8 cellular contexts compared by ENCODE assay signal in the genomic region with DNA sequence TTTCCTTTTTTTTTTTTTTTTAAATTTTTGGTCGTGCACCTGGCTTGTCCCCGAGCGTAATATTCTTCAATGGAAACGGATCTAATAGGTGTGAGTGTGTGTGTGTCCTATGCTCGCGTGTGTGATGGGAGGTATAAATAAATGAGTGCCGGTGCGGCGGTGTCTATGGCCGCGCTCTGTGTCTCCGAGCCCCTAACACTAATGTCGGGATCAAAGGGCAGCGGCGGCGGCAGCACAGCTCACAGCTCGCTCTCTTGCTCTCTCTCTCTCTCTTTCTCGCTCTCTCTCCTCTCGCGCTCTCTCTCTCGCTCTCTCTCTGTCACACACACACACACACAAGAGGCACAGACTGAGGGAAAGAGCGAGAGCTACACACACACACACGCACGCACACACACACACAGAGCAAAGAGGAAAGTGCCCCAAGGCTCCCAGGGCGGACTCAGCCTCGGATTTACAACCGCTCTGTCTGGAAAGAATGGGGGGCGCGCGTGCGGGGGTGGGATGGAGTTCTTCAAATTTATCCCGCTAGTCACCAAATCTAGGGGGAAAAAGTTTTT. TPM values are rescaled to one million over a fixed set of nuclear protein-coding genes. Genes with fewer than 3 reads are reported as not detected.
DNase-seq lines count a peak whose midpoint lies in the region; ATAC-seq lines count a peak whose summit lies in the region.

A gene with protein sequence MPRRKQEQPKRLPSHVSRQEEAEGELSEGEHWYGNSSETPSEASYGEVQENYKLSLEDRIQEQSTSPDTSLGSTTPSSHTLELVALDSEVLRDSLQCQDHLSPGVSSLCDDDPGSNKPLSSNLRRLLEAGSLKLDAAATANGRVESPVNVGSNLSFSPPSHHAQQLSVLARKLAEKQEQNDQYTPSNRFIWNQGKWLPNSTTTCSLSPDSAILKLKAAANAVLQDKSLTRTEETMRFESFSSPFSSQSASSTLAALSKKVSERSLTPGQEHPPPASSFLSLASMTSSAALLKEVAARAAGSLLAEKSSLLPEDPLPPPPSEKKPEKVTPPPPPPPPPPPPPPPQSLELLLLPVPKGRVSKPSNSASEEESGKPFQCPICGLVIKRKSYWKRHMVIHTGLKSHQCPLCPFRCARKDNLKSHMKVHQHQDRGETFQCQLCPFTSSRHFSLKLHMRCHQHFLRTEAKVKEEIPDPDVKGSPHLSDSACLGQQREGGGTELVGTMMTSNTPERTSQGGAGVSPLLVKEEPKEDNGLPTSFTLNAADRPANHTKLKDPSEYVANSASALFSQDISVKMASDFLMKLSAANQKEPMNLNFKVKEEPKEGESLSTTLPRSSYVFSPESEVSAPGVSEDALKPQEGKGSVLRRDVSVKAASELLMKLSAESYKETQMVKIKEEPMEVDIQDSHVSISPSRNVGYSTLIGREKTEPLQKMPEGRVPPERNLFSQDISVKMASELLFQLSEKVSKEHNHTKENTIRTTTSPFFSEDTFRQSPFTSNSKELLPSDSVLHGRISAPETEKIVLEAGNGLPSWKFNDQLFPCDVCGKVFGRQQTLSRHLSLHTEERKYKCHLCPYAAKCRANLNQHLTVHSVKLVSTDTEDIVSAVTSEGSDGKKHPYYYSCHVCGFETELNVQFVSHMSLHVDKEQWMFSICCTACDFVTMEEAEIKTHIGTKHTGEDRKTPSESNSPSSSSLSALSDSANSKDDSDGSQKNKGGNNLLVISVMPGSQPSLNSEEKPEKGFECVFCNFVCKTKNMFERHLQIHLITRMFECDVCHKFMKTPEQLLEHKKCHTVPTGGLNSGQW (minus strand): TSS at position 206 of the 560 bp plus-strand sequence. CDS start 416 bp downstream, outside the sequence.

- H3K27me3 Mint-ChIP-seq in activated CD8-positive, alpha-beta memory T cell treated with anti-CD3 and anti-CD28 coated beads, Interleukin-2, amount 10 ng/mL, durations not matched to agents 7 days and 5 days = peaks cover 9% of the 10 kb centered on the region

- DNase-seq in NCI-H2081 (lab: John Stamatoyannopoulos, UW) (peak; percentile 32 to 64), NCI-H2081 treated with DMSO at 0.1 percent for 48 hours (lab: John Stamatoyannopoulos, UW) (no peak), NCI-H69 (lab: John Stamatoyannopoulos, UW) (peak; percentile 82), mesenteric fat pad (ENCODE audit: low spot score) (no peak)
- DNase-seq in activated CD8-positive, alpha-beta memory T cell treated with anti-CD3 and anti-CD28 coated beads, Interleukin-2, amount 10 ng/mL, durations not matched to agents 7 days and 5 days = peak; percentile 83
- DNase-seq in stimulated activated CD8-positive, alpha-beta memory T cell treated with anti-CD3 and anti-CD28 coated beads, Interleukin-15, amount 100 ng/mL, for 4 hours (ENCODE audit: low read depth in 2 of 2) = peak; percentile 38 to 43

- H3K4me1 Mint-ChIP-seq in activated CD8-positive, alpha-beta memory T cell treated with anti-CD3 and anti-CD28 coated beads, Interleukin-2, amount 10 ng/mL, durations not matched to agents 7 days and 5 days = peaks cover 24% of the 10 kb centered on the region

- H3K4me3 Mint-ChIP-seq in activated CD8-positive, alpha-beta memory T cell treated with anti-CD3 and anti-CD28 coated beads, Interleukin-2, amount 10 ng/mL, durations not matched to agents 7 days and 5 days = peak within 1 kb of the TSS; percentile 99

- H3K36me3 Mint-ChIP-seq in activated CD8-positive, alpha-beta memory T cell treated with anti-CD3 and anti-CD28 coated beads, Interleukin-2, amount 10 ng/mL, durations not matched to agents 7 days and 5 days = peaks cover 4% of the 10 kb centered on the region

- no peaks in the 10 kb centered on the region for H3K9me3 Mint-ChIP-seq in activated CD8-positive, alpha-beta memory T cell treated with anti-CD3 and anti-CD28 coated beads, Interleukin-2, amount 10 ng/mL, durations not matched to agents 7 days and 5 days (ENCODE audit: low read depth)

- CTCF ChIA-PET in activated CD8-positive, alpha-beta memory T cell treated with anti-CD3 and anti-CD28 coated beads, Interleukin-2, amount 10 ng/mL, durations not matched to agents 7 days and 5 days (lab: Charles Lee) = interaction anchor here (0.7 to 1.9 kb wide), 5 partner anchors 17 to 321 kb away, joined by 3 to 5 read pairs (median 3); no protein-coding TSS in a partner anchor

- H3K27ac Mint-ChIP-seq in activated CD8-positive, alpha-beta memory T cell treated with anti-CD3 and anti-CD28 coated beads, Interleukin-2, amount 10 ng/mL, durations not matched to agents 7 days and 5 days = peak within 1 kb of the TSS; percentile 94

- peak; percentile 28 for ATAC-seq in HG02973 (IDR thresholded peaks at IDR 0.05; ENCODE audit: unreplicated experiment)
- ATAC-seq in activated CD8-positive, alpha-beta memory T cell treated with anti-CD3 and anti-CD28 coated beads, Interleukin-2, amount 10 ng/mL, durations not matched to agents 7 days and 5 days = peak; percentile 50

- in situ Hi-C loops in endometrial microvascular endothelial cells (cut with HindIII; ENCODE audit: inconsistent ontology term, low pct_unique_long_range_greater_than_20kb, low sequenced_read_pairs) = no loop called here

RNA-seq across cellular contexts. Expression of the gene that starts here (rescaled TPM):
- total RNA-seq in activated CD8-positive, alpha-beta memory T cell treated with anti-CD3 and anti-CD28 coated beads, Interleukin-2, amount 10 ng/mL, durations not matched to agents 7 days and 5 days = 10 to 100 TPM; 20.1 to 24.7 TPM
- total RNA-seq in endometrial microvascular endothelial cells (ENCODE audit: inconsistent ontology term) (48.9 TPM), mesenteric fat pad (10.5 TPM)

Comparison
In these comparisons a context has a peak if more than half of its experiments do, and no peak if none do; other contexts are left out.
1. DNase-seq: peak in NCI-H2081 (2 of 2), NCI-H69 (single experiment), activated CD8-positive, alpha-beta memory T cell treated with anti-CD3 and anti-CD28 coated beads, Interleukin-2, amount 10 ng/mL, durations not matched to agents 7 days and 5 days (single experiment) and stimulated activated CD8-positive, alpha-beta memory T cell treated with anti-CD3 and anti-CD28 coated beads, Interleukin-15, amount 100 ng/mL, for 4 hours (2 of 2); none in NCI-H2081 treated with DMSO at 0.1 percent for 48 hours (single experiment) and mesenteric fat pad (single experiment).